ENCODE assay signal across 15 cellular contexts in the genomic region with DNA sequence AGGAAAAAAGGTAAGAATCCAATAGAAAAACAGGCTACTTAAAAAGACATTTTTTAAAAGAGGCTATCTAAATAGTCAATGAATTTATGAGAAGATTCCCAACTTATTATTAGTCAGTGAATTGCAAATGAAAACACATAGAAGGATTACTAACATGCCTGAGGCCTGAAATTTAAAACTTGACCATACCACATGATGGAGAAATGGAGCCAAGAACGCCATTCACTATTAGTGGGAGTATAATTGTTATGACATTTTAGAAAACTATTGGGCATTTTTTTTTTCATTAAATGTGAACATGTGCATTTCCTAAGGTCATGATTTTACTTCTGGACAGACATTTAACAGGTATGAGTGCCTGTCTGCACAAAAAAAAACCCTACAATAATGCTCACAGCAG. TPM values are rescaled to one million over a fixed set of nuclear protein-coding genes. Genes with fewer than 3 reads are reported as not detected.
"Had no signal": no experiment of that assay in that cellular context is flagged by ENCODE, and none has a peak within 500 bp of the region (broad histone marks: within the 10 kb centered on the region; RNA-seq: fewer than 3 reads in every experiment).

No MANE protein-coding gene starts in this region.

- H3K9me3 ChIP-seq: right lobe of liver, spleen had no signal

- ATAC-seq: effector memory CD8-positive, alpha-beta T cell; left colon; naive thymus-derived CD8-positive, alpha-beta T cell; right lobe of liver; stimulated activated naive B cell treated with anti-CD40 and anti-IgM and Interleukin-4, amounts not matched to agents 10 μg/mL and 1 μg/mL and 100 μg/mL, for 72 hours had no signal

- H3K4me1 ChIP-seq: right lobe of liver, spleen had no signal

- H3K27me3 ChIP-seq: right lobe of liver, spleen had no signal

- H3K36me3 Mint-ChIP-seq: naive thymus-derived CD8-positive, alpha-beta T cell; stimulated activated naive B cell treated with anti-CD40 and anti-IgM and Interleukin-4, amounts not matched to agents 10 μg/mL and 1 μg/mL and 100 μg/mL, for 72 hours had no signal

- H3K36me3 ChIP-seq: right lobe of liver, spleen had no signal

- H3K4me3 ChIP-seq: lung, right lobe of liver, spleen had no signal

- H3K9me3 Mint-ChIP-seq: central memory CD8-positive, alpha-beta T cell; effector memory CD8-positive, alpha-beta T cell; naive thymus-derived CD8-positive, alpha-beta T cell; stimulated activated naive B cell treated with anti-CD40 and anti-IgM and Interleukin-4, amounts not matched to agents 10 μg/mL and 1 μg/mL and 100 μg/mL, for 72 hours had no signal

- H3K27ac ChIP-seq: right lobe of liver, spleen had no signal

- H3K27ac Mint-ChIP-seq: naive thymus-derived CD8-positive, alpha-beta T cell; progenitor cell of endocrine pancreas; stimulated activated naive B cell treated with anti-CD40 and anti-IgM and Interleukin-4, amounts not matched to agents 10 μg/mL and 1 μg/mL and 100 μg/mL, for 72 hours had no signal

- DNase-seq: activated CD4-positive, alpha-beta T cell treated with anti-CD3 and anti-CD28 coated beads for 48 hours; activated naive CD4-positive, alpha-beta T cell treated with Interleukin-2 at 50 U/mL for 16 hours; effector memory CD8-positive, alpha-beta T cell; left colon; naive thymus-derived CD8-positive, alpha-beta T cell; right lobe of liver; spleen; stimulated activated CD4-positive, alpha-beta T cell treated with anti-CD3 and anti-CD28 coated beads, Interleukin-1b, Interleukin-23, amount 100 ng/mL, for 48 hours; stimulated activated naive B cell treated with anti-CD40 and anti-IgM and Interleukin-4, amounts not matched to agents 10 μg/mL and 1 μg/mL and 100 μg/mL, for 72 hours; substantia nigra; T-helper 1 cell; trophoblast cell had no signal

RNA-seq across cellular contexts. Expression of gene OR2B11, which starts 24.8 kb away (rescaled TPM):
- total RNA-seq: left colon; lung; naive thymus-derived CD8-positive, alpha-beta T cell; progenitor cell of endocrine pancreas; right lobe of liver; spleen had no signal

RNA-seq across cellular contexts. Expression of gene OR2C3, which starts 53.5 kb away (rescaled TPM):
- total RNA-seq: left colon; naive thymus-derived CD8-positive, alpha-beta T cell; progenitor cell of endocrine pancreas; right lobe of liver had no signal
